14 cellular contexts compared by ENCODE assay signal in genomic region chr16:48971571-48972071, GRCh38.
DNase-seq lines count a peak whose midpoint lies in the region; ATAC-seq and TF ChIP-seq lines count a peak whose summit lies in the region.
"Had no signal": no experiment of that assay in that cellular context is flagged by ENCODE, and none has a peak within 500 bp of the region (broad histone marks: within the 10 kb centered on the region; RNA-seq: fewer than 3 reads in every experiment).

No MANE protein-coding gene starts in this region.

- no TSS peak for BruUV-seq in PC-3 (replicated peaks; lab: Mats Ljungman, UMichigan)

- DNase-seq in AG10803 (ENCODE audit: low read depth) (peak; percentile 16), HPDE6-E6E7 (ENCODE audit: extremely low spot score) (peak; percentile 44), PC-3 (peak; percentile 69), islet precursor cell (peak; percentile 83), hepatocyte (ENCODE audit: low spot score) (no peak), NCI-H1092 treated with DMSO at 0.1 percent for 48 hours (lab: John Stamatoyannopoulos, UW) (no peak)
- DNase-seq in activated CD8-positive, alpha-beta memory T cell treated with anti-CD3 and anti-CD28 coated beads, Interleukin-2, amount 50 U/mL, for 4 hours: no peak
- DNase-seq: activated naive CD4-positive, alpha-beta T cell treated with anti-CD3 and anti-CD28 coated beads for 36 hours; body of pancreas; effector CD8-positive, alpha-beta T cell; NCI-H526 treated with DMSO at 0.1 percent for 48 hours; Right ventricle myocardium superior had no signal

- no peak overlapping the region for H3K4me3 ChIP-seq in AG10803 (ENCODE audit: low read length)
- no peak overlapping the region for H3K4me3 ChIP-seq in PC-3 (ENCODE audit: low read length)
- no peak overlapping the region for H3K4me3 ChIP-seq in hepatocyte
- H3K4me3 ChIP-seq: body of pancreas had no signal

- TF ChIP-seq CTCF in AG10803 (conservative IDR thresholded peaks at IDR 0.05; ENCODE audit: low read length) (no peak), PC-3 (conservative IDR thresholded peaks at IDR 0.05; ENCODE audit: low read depth, low read length) (no peak), hepatocyte (IDR thresholded peaks at IDR 0.05; ENCODE audit: poor library complexity) (no peak)

- WGBS in hepatocyte (ENCODE audit: low lambda C conversion rate, missing lambda C conversion rate): 65% methylated on average over 4 of the region's 4 CpGs

- peak; percentile 90 for ATAC-seq in PC-3
- ATAC-seq in HG03439 (IDR thresholded peaks at IDR 0.05; ENCODE audit: unreplicated experiment): no peak
- ATAC-seq: body of pancreas had no signal

- no peaks in the 10 kb centered on the region for H3K9me3 ChIP-seq in PC-3 (ENCODE audit: low read length)
- no peaks in the 10 kb centered on the region for H3K9me3 ChIP-seq in hepatocyte (ENCODE audit: low read depth)
- H3K9me3 ChIP-seq: body of pancreas had no signal

- H3K79me2 ChIP-seq in PC-3 (ENCODE audit: low read length) (no peaks in the 10 kb centered on the region), hepatocyte (no peaks in the 10 kb centered on the region)
- H3K79me2 ChIP-seq: parathyroid adenoma had no signal

- H3K4me2 ChIP-seq in PC-3 (ENCODE audit: low read length): peak overlapping the region; percentile 48
- H3K4me2 ChIP-seq in hepatocyte: no peak overlapping the region

- H3K27ac ChIP-seq in PC-3 (ENCODE audit: low read length): peak overlapping the region; percentile 53
- no peak overlapping the region for H3K27ac ChIP-seq in hepatocyte
- H3K27ac ChIP-seq: body of pancreas, parathyroid adenoma had no signal

- H3K9me2 ChIP-seq in PC-3 (replicated peaks; ENCODE audit: low read length): no peaks in the 10 kb centered on the region
- H3K9me2 ChIP-seq in hepatocyte (replicated peaks; ENCODE audit: insufficient read depth): no peaks in the 10 kb centered on the region

- H3F3A ChIP-seq in PC-3 (ENCODE audit: low read length, unreplicated experiment): no peaks in the 10 kb centered on the region

- H2AFZ ChIP-seq in PC-3 (ENCODE audit: low read length): no peak overlapping the region
- H2AFZ ChIP-seq in hepatocyte: no peak overlapping the region
- H2AFZ ChIP-seq: parathyroid adenoma had no signal

- H3K4me1 ChIP-seq in PC-3 (ENCODE audit: insufficient read depth, low read length) (peaks cover 25% of the 10 kb centered on the region), hepatocyte (ENCODE audit: insufficient read depth) (no peaks in the 10 kb centered on the region)
- H3K4me1 ChIP-seq: body of pancreas, parathyroid adenoma had no signal

- H3K9ac ChIP-seq in PC-3 (ENCODE audit: low read length): no peak overlapping the region
- H3K9ac ChIP-seq: parathyroid adenoma had no signal

- H4K20me1 ChIP-seq in PC-3 (ENCODE audit: low read length) (no peaks in the 10 kb centered on the region), hepatocyte (ENCODE audit: insufficient read depth, poor library complexity, severe bottlenecking) (no peaks in the 10 kb centered on the region)

- intact Hi-C loops in PC-3 (cut with micrococcal nuclease): no loop called here

- POLR2A ChIA-PET in PC-3 (lab: Charles Lee; ENCODE audit: unreplicated experiment): no interaction called here

- H3K36me3 ChIP-seq in PC-3 (ENCODE audit: low read depth, low read length): no peaks in the 10 kb centered on the region
- H3K36me3 ChIP-seq in hepatocyte (replicated peaks; ENCODE audit: insufficient read depth, low read depth): no peaks in the 10 kb centered on the region

- CTCF ChIA-PET in PC-3 (lab: Charles Lee): no interaction called here

- no peaks in the 10 kb centered on the region for H3K27me3 ChIP-seq in PC-3 (ENCODE audit: low read length)
- no peaks in the 10 kb centered on the region for H3K27me3 ChIP-seq in hepatocyte
- H3K27me3 ChIP-seq: body of pancreas had no signal

Comparison
In these comparisons a context has a peak if more than half of its experiments do, and no peak if none do; other contexts are left out.
1. DNase-seq: peak in AG10803 (single experiment), HPDE6-E6E7 (single experiment), PC-3 (single experiment) and islet precursor cell (single experiment); none in hepatocyte (single experiment), NCI-H1092 treated with DMSO at 0.1 percent for 48 hours (single experiment) and activated CD8-positive, alpha-beta memory T cell treated with anti-CD3 and anti-CD28 coated beads, Interleukin-2, amount 50 U/mL, for 4 hours (single experiment).